8 cellular contexts compared by ENCODE assay signal in the genomic region with DNA sequence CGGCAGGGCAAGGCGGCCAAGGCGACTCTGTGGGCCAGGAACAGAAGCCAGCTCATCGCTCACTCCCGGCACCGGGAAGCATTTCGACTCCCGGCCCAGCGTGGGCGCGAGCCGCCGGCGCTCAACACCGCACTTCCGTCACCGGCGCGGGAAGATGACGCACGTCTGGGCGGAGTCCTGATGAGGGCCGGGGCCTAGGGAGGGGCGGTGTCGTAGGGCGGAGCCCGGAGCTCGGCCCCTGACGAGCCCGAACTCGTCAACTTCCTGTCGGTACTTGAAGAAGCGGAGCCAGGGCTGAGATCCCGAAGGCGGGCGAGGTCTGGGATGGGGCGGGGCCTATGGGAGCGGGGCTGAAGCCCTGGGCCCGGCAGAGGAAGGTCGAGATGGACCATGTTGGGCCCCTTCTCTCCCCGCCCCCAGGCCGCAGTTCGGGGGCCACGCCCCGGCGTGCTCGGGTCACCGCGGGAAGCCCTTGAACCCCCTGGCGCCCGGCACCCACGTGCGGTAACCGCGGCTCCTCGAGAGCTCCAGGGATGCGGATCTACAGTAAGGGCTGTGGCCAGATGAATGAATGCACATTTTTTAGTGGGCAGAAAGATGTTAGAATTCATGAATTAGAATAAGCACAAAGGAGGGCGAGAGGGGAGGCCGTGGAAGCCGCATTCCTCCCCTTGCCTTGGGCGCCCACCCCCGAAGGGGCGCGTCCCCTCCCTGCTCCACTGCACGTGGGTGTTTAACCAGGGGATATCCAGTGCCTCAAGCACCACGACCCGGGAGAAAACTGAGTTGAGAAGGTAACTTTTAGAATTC. TPM values are rescaled to one million over a fixed set of nuclear protein-coding genes. Genes with fewer than 3 reads are reported as not detected.
DNase-seq lines count a peak whose midpoint lies in the region; ATAC-seq and TF ChIP-seq lines count a peak whose summit lies in the region.

A gene with protein sequence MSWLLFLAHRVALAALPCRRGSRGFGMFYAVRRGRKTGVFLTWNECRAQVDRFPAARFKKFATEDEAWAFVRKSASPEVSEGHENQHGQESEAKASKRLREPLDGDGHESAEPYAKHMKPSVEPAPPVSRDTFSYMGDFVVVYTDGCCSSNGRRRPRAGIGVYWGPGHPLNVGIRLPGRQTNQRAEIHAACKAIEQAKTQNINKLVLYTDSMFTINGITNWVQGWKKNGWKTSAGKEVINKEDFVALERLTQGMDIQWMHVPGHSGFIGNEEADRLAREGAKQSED (minus strand): TSS at position 129 of the 810 bp plus-strand sequence. CDS start 73 bp downstream, at position 56.

- H3K9me3 Mint-ChIP-seq in activated naive CD8-positive, alpha-beta T cell (ENCODE audit: low read depth) = no peaks in the 10 kb centered on the region

- ATAC-seq in HG02623 (IDR thresholded peaks at IDR 0.05; ENCODE audit: unreplicated experiment) = peak; percentile 94

- CTCF ChIA-PET in GM10248 (lab: Yijun Ruan, JAX) = interaction anchor here (0.6 to 2.1 kb wide), 5 partner anchors 16 to 134 kb away, joined by 3 to 13 read pairs (median 5); no protein-coding TSS in a partner anchor

- TF ChIP-seq CTCF in GM10248 (IDR thresholded peaks at IDR 0.05; ENCODE audit: control extremely low read depth, extremely low read depth, low read depth, missing control alignments) = peak; percentile 3

- H3K27me3 Mint-ChIP-seq in activated naive CD8-positive, alpha-beta T cell = no peaks in the 10 kb centered on the region

- H3K27ac ChIP-seq in temporal lobe (ENCODE audit: low read depth, low read length) = peak within 1 kb of the TSS; percentile 79

- peak within 1 kb of the TSS; percentile 94 for H3K4me3 Mint-ChIP-seq in activated naive CD8-positive, alpha-beta T cell

- POLR2A ChIA-PET in GM10248 (lab: Yijun Ruan, JAX) = interaction anchor here (1.0 to 1.4 kb wide), 6 partner anchors 15 to 52 kb away, joined by 3 to 6 read pairs (median 5); a partner anchor contains a TSS

- DNase-seq in GM10248 (ENCODE audit: extremely low spot score) = peak; percentile 100
- peak; percentile 94 for DNase-seq in NCI-H1105 (lab: John Stamatoyannopoulos, UW)
- peak; percentile 97 for DNase-seq in SKM-1 treated with dmso at 0.1 percent for 144 hours (lab: John Stamatoyannopoulos, UW; ENCODE audit: unreplicated experiment)
- DNase-seq in glomerular endothelial cell (ENCODE audit: extremely low read depth, low read depth, low spot score) = peak; percentile 82
- DNase-seq in occipital lobe (lab: John Stamatoyannopoulos, UW) = peak; percentile 97

- H3K36me3 Mint-ChIP-seq in activated naive CD8-positive, alpha-beta T cell = peaks cover 4% of the 10 kb centered on the region

- peak within 1 kb of the TSS; percentile 97 for H3K27ac Mint-ChIP-seq in activated naive CD8-positive, alpha-beta T cell

- H3K4me1 Mint-ChIP-seq in activated naive CD8-positive, alpha-beta T cell (ENCODE audit: low read depth) = peaks cover 39% of the 10 kb centered on the region

RNA-seq across cellular contexts. Expression of the gene that starts here (rescaled TPM):
- total RNA-seq in glomerular endothelial cell (20.8 and 24.6 TPM in 2 replicates), occipital lobe (26.2 TPM), temporal lobe (22.1 TPM)

Comparison
In these comparisons a context has a peak if more than half of its experiments do, and no peak if none do; other contexts are left out.
1. Peak in every context shown above with its lines: DNase-seq, ATAC-seq and H3K27ac ChIP-seq.